22 cellular contexts compared by ENCODE assay signal in genomic region chr2:36520431-36520830, GRCh38.
"Had no signal": no experiment of that assay in that cellular context is flagged by ENCODE, and none has a peak within 500 bp of the region (broad histone marks: within the 10 kb centered on the region; RNA-seq: fewer than 3 reads in every experiment).

No MANE protein-coding gene starts in this region.

- H3K27me3 Mint-ChIP-seq: effector memory CD8-positive, alpha-beta T cell; naive thymus-derived CD8-positive, alpha-beta T cell; stimulated activated naive CD8-positive, alpha-beta T cell treated with anti-CD3 and anti-CD28 coated beads, Interleukin-15, amount 100 ng/mL, for 72 hours had no signal

- H3K27ac ChIP-seq: coronary artery, lower lobe of right lung, pancreas, right lobe of liver, suprapubic skin, transverse colon, upper lobe of right lung, uterus had no signal

- H3K4me1 Mint-ChIP-seq: naive thymus-derived CD8-positive, alpha-beta T cell; nephron progenitor cell; stimulated activated naive CD8-positive, alpha-beta T cell treated with anti-CD3 and anti-CD28 coated beads, Interleukin-15, amount 100 ng/mL, for 72 hours had no signal

- H3K9me3 Mint-ChIP-seq: effector memory CD8-positive, alpha-beta T cell; nephron progenitor cell; stimulated activated naive CD8-positive, alpha-beta T cell treated with anti-CD3 and anti-CD28 coated beads, Interleukin-15, amount 100 ng/mL, for 72 hours had no signal

- H3K4me2 ChIP-seq: smooth muscle cell had no signal

- H3K4me1 ChIP-seq: lower lobe of right lung, pancreas, right lobe of liver, suprapubic skin, transverse colon, upper lobe of right lung, uterus had no signal

- H3K36me3 ChIP-seq: right lobe of liver, uterus had no signal

- H3K4me3 Mint-ChIP-seq: effector memory CD8-positive, alpha-beta T cell; naive thymus-derived CD8-positive, alpha-beta T cell; nephron progenitor cell; stimulated activated naive CD8-positive, alpha-beta T cell treated with anti-CD3 and anti-CD28 coated beads, Interleukin-15, amount 100 ng/mL, for 72 hours had no signal

- H3K4me3 ChIP-seq: coronary artery, lower lobe of right lung, pancreas, right lobe of liver, smooth muscle cell, suprapubic skin, transverse colon, upper lobe of right lung, uterus had no signal

- H3K27me3 ChIP-seq: pancreas, right lobe of liver, suprapubic skin, transverse colon, upper lobe of right lung, uterus had no signal

- DNase-seq: dermis blood vessel endothelial cell; effector memory CD8-positive, alpha-beta T cell; head of caudate nucleus; left ventricle myocardium superior; lower lobe of right lung; naive thymus-derived CD8-positive, alpha-beta T cell; nephron progenitor cell; occipital lobe; pancreas; right lobe of liver; stimulated activated CD4-positive, alpha-beta T cell treated with anti-CD3 and anti-CD28 coated beads, Interleukin-12 subunit alpha, Interleukin-12 subunit beta, amount 100 ng/mL, for 4 hours; stimulated activated CD4-positive, alpha-beta T cell treated with anti-CD3 and anti-CD28 coated beads, Interleukin-1b, Interleukin-23, amount 100 ng/mL, for 48 hours; stimulated activated CD4-positive, alpha-beta T cell treated with anti-CD3 and anti-CD28 coated beads, Interleukin-4, amount 100 ng/mL, for 1 hour; stimulated activated CD8-positive, alpha-beta memory T cell treated with anti-CD3 and anti-CD28 coated beads, Interleukin-4, amount 100 ng/mL, for 48 hours; stimulated activated naive CD4-positive, alpha-beta T cell; stimulated activated naive CD8-positive, alpha-beta T cell treated with anti-CD3 and anti-CD28 coated beads, Interleukin-15, amount 100 ng/mL, for 72 hours; transverse colon; upper lobe of right lung; uterus had no signal

- H3K9me3 ChIP-seq: lower lobe of right lung, pancreas, right lobe of liver, suprapubic skin, transverse colon, upper lobe of right lung, uterus had no signal
